ENCODE assay signal across 31 cellular contexts in the genomic region with DNA sequence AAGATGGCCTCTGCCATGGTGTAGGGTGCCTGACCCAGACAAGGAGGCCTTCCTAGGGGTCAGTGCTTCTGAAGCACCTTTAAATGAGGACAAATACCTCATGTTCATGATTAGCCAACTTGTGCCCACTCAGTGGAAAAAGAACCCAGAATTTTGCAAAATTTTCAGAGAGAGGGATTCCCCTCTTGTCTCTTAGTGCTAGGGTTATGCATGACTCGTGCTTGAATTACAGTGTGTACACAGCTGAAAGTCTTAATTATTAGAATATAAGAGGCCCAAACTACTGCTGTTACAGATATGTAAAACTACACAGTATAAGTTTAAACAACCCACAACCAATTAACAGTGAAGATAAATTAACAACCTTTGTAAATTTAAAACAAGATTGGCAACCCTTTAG. TPM values are rescaled to one million over a fixed set of nuclear protein-coding genes. Genes with fewer than 3 reads are reported as not detected.
"Had no signal": no experiment of that assay in that cellular context is flagged by ENCODE, and none has a peak within 500 bp of the region (broad histone marks: within the 10 kb centered on the region; RNA-seq: fewer than 3 reads in every experiment).

No MANE protein-coding gene starts in this region.

- H3K4me3 ChIP-seq: adrenal gland, body of pancreas, esophagus squamous epithelium, gastroesophageal sphincter had no signal

- ATAC-seq: activated CD4-positive, alpha-beta T cell treated with anti-CD3 and anti-CD28 coated beads for 36 hours; activated CD8-positive, alpha-beta memory T cell treated with anti-CD3 and anti-CD28 coated beads, Interleukin-2, amount 10 ng/mL, durations not matched to agents 7 days and 5 days; activated CD8-positive, alpha-beta T cell treated with anti-CD3 and anti-CD28 coated beads, Interleukin-2, amount 10 ng/mL, durations not matched to agents 7 days and 5 days; body of pancreas; effector memory CD8-positive, alpha-beta T cell; gastroesophageal sphincter had no signal

- H3K9me3 Mint-ChIP-seq: activated CD4-positive, alpha-beta memory T cell treated with anti-CD3 and anti-CD28 coated beads for 36 hours; activated CD4-positive, alpha-beta T cell treated with anti-CD3 and anti-CD28 coated beads, Interleukin-2, amount 10 ng/mL, durations not matched to agents 24 days and 14 days; activated naive CD4-positive, alpha-beta T cell treated with anti-CD3 and anti-CD28 coated beads, Interleukin-2, amount 10 ng/mL, durations not matched to agents 7 days and 5 days; activated naive CD4-positive, alpha-beta T cell treated with anti-CD3 and anti-CD28 coated beads, Interleukin-2, amount 50 U/mL, for 72 hours; activated T-helper 1 cell treated with anti-CD3 and anti-CD28 coated beads, Interleukin-12 subunit alpha, Interleukin-12 subunit beta, Interleukin-2, Interleukin-4 antibody, amounts not matched to agents 30 ng/mL and 10 ng/mL and 1 ng/mL, durations not matched to agents 14 hours and 24 hours and 36 hours; effector memory CD8-positive, alpha-beta T cell had no signal

- H3K27ac ChIP-seq: adrenal gland, body of pancreas, esophagus squamous epithelium, gastroesophageal sphincter had no signal

- H3K36me3 Mint-ChIP-seq: activated CD4-positive, alpha-beta memory T cell treated with anti-CD3 and anti-CD28 coated beads for 36 hours; activated CD8-positive, alpha-beta memory T cell treated with anti-CD3 and anti-CD28 coated beads, Interleukin-2, amount 10 ng/mL, durations not matched to agents 7 days and 5 days; activated naive CD4-positive, alpha-beta T cell treated with anti-CD3 and anti-CD28 coated beads, Interleukin-2, amount 10 ng/mL, durations not matched to agents 7 days and 5 days had no signal

- H3K36me3 ChIP-seq: adrenal gland, esophagus squamous epithelium, gastroesophageal sphincter had no signal

- H3K4me3 Mint-ChIP-seq: activated CD4-positive, alpha-beta memory T cell treated with anti-CD3 and anti-CD28 coated beads for 36 hours; activated CD4-positive, alpha-beta T cell treated with anti-CD3 and anti-CD28 coated beads for 36 hours; activated CD4-positive, alpha-beta T cell treated with anti-CD3 and anti-CD28 coated beads, Interleukin-2, amount 10 ng/mL, durations not matched to agents 24 days and 14 days; activated CD8-positive, alpha-beta memory T cell treated with anti-CD3 and anti-CD28 coated beads, Interleukin-2, amount 10 ng/mL, durations not matched to agents 7 days and 5 days; activated CD8-positive, alpha-beta T cell treated with anti-CD3 and anti-CD28 coated beads, Interleukin-2, amount 10 ng/mL, durations not matched to agents 7 days and 5 days; activated naive CD4-positive, alpha-beta T cell treated with anti-CD3 and anti-CD28 coated beads, Interleukin-2, amount 10 ng/mL, durations not matched to agents 7 days and 5 days; activated T-helper 1 cell treated with anti-CD3 and anti-CD28 coated beads, Interleukin-12 subunit alpha, Interleukin-12 subunit beta, Interleukin-2, Interleukin-4 antibody, amounts not matched to agents 30 ng/mL and 10 ng/mL and 1 ng/mL, durations not matched to agents 14 hours and 24 hours and 36 hours; effector memory CD8-positive, alpha-beta T cell had no signal

- H3K9me3 ChIP-seq: adrenal gland, body of pancreas, esophagus squamous epithelium, gastroesophageal sphincter had no signal

- H3K4me1 ChIP-seq: adrenal gland, body of pancreas had no signal

- H3K27ac Mint-ChIP-seq: activated CD4-positive, alpha-beta memory T cell treated with anti-CD3 and anti-CD28 coated beads for 36 hours; activated CD4-positive, alpha-beta T cell treated with anti-CD3 and anti-CD28 coated beads for 36 hours; activated CD4-positive, alpha-beta T cell treated with anti-CD3 and anti-CD28 coated beads, Interleukin-2, amount 10 ng/mL, durations not matched to agents 24 days and 14 days; activated CD8-positive, alpha-beta memory T cell treated with anti-CD3 and anti-CD28 coated beads, Interleukin-2, amount 10 ng/mL, durations not matched to agents 7 days and 5 days; activated CD8-positive, alpha-beta T cell treated with anti-CD3 and anti-CD28 coated beads, Interleukin-2, amount 10 ng/mL, durations not matched to agents 7 days and 5 days; activated naive CD4-positive, alpha-beta T cell treated with anti-CD3 and anti-CD28 coated beads, Interleukin-2, amount 10 ng/mL, durations not matched to agents 7 days and 5 days; activated naive CD4-positive, alpha-beta T cell treated with anti-CD3 and anti-CD28 coated beads, Interleukin-2, amount 50 U/mL, for 72 hours; activated T-helper 1 cell treated with anti-CD3 and anti-CD28 coated beads, Interleukin-12 subunit alpha, Interleukin-12 subunit beta, Interleukin-2, Interleukin-4 antibody, amounts not matched to agents 30 ng/mL and 10 ng/mL and 1 ng/mL, durations not matched to agents 14 hours and 24 hours and 36 hours; effector memory CD8-positive, alpha-beta T cell had no signal

- DNase-seq: activated CD4-positive, alpha-beta memory T cell treated with anti-CD3 and anti-CD28 coated beads for 36 hours; activated CD4-positive, alpha-beta T cell treated with anti-CD3 and anti-CD28 coated beads for 36 hours; activated CD4-positive, CD25-positive, alpha-beta regulatory T cell; activated CD4-positive, CD25-positive, alpha-beta regulatory T cell treated with anti-CD3 and anti-CD28 coated beads, Interleukin-2, amount 50 U/mL, for 72 hours; activated CD8-positive, alpha-beta memory T cell treated with anti-CD3 and anti-CD28 coated beads, Interleukin-2, amount 10 ng/mL, durations not matched to agents 7 days and 5 days; activated CD8-positive, alpha-beta memory T cell treated with anti-CD3 and anti-CD28 coated beads, Interleukin-2, amount 50 U/mL, for 4 hours; activated CD8-positive, alpha-beta T cell treated with anti-CD3 and anti-CD28 coated beads, Interleukin-2, amount 10 ng/mL, durations not matched to agents 7 days and 5 days; activated gamma-delta T cell; activated naive CD4-positive, alpha-beta T cell; activated naive CD4-positive, alpha-beta T cell treated with anti-CD3 and anti-CD28 coated beads, Interleukin-2, amount 10 ng/mL, durations not matched to agents 7 days and 5 days; activated T-cell treated with anti-CD3 and anti-CD28 coated beads, Interleukin-2, amount 50 U/mL, for 1 hour; activated T-cell treated with anti-CD3 and anti-CD28 coated beads, Interleukin-2, amount 50 U/mL, for 48 hours; adrenal gland; amygdala; aorta; body of pancreas; caudate nucleus; cortex of kidney; dermis blood vessel endothelial cell; effector CD4-positive, alpha-beta T cell; effector memory CD8-positive, alpha-beta T cell; esophagus squamous epithelium; foreskin melanocyte; T-helper 2 cell had no signal

- H3K4me1 Mint-ChIP-seq: activated CD4-positive, alpha-beta T cell treated with anti-CD3 and anti-CD28 coated beads for 36 hours; activated CD4-positive, alpha-beta T cell treated with anti-CD3 and anti-CD28 coated beads, Interleukin-2, amount 10 ng/mL, durations not matched to agents 24 days and 14 days; activated CD8-positive, alpha-beta memory T cell treated with anti-CD3 and anti-CD28 coated beads, Interleukin-2, amount 10 ng/mL, durations not matched to agents 7 days and 5 days; activated naive CD4-positive, alpha-beta T cell treated with anti-CD3 and anti-CD28 coated beads, Interleukin-2, amount 10 ng/mL, durations not matched to agents 7 days and 5 days had no signal

RNA-seq across cellular contexts. Expression of a gene that starts 38.0 kb away (rescaled TPM):
- total RNA-seq: dermis blood vessel endothelial cell, fibroblast of lung, fibroblast of villous mesenchyme, gastroesophageal sphincter, glomerular endothelial cell had no signal
